Comparison of ENCODE assay signal across 2 cellular contexts in genomic region chr17:40122466-40122943, GRCh38.
TF ChIP-seq lines count a peak whose summit lies in the region.

No MANE protein-coding gene starts in this region.

TF ChIP-seq in SK-N-SH, 30 proteins besides CTCF, POLR2A, EP300 and RAD21:
- TF ChIP-seq SIN3A (IDR thresholded peaks at IDR 0.05; ENCODE audit: borderline replicate concordance, low read depth, low read length) (0 out of 2 replicates have a peak, but pooled peaks have one; percentile 20), RXRA (IDR thresholded peaks at IDR 0.05; ENCODE audit: borderline replicate concordance, low read depth) (no peak), TAF1 (IDR thresholded peaks at IDR 0.05; ENCODE audit: borderline replicate concordance, low read depth, low read length) (peak; percentile 28; the same call in 1 of the 2 replicates)
TF ChIP-seq in SK-N-SH: peak in this region for 2.

TF ChIP-seq in endothelial cell of umbilical vein, 7 proteins besides CTCF, POLR2A, EP300 and RAD21:
- TF ChIP-seq MYC (IDR thresholded peaks at IDR 0.05; ENCODE audit: low read depth, low read length) (no peak), MAX (IDR thresholded peaks at IDR 0.05; ENCODE audit: insufficient read depth, insufficient read length) (no peak), GATA2 (IDR thresholded peaks at IDR 0.05; ENCODE audit: insufficient read depth, insufficient read length, low read depth, low read length) (no peak), FOS (IDR thresholded peaks at IDR 0.05; ENCODE audit: borderline replicate concordance, insufficient read depth, low read length) (no peak), JUN (IDR thresholded peaks at IDR 0.05; ENCODE audit: borderline replicate concordance, insufficient read depth, insufficient read length, low read depth) (no peak), EZH2 (IDR thresholded peaks at IDR 0.05; ENCODE audit: borderline replicate concordance, low read depth, low read length, severe bottlenecking) (no peak), POLR2AphosphoS5 (IDR thresholded peaks at IDR 0.05; ENCODE audit: insufficient read depth, low read depth, low read length) (no peak)
